21 cellular contexts compared by ENCODE assay signal in genomic region chr1:213507472-213508223, GRCh38.
DNase-seq lines count a peak whose midpoint lies in the region; ATAC-seq and TF ChIP-seq lines count a peak whose summit lies in the region.
"Had no signal": no experiment of that assay in that cellular context is flagged by ENCODE, and none has a peak within 500 bp of the region (broad histone marks: within the 10 kb centered on the region; RNA-seq: fewer than 3 reads in every experiment).

No MANE protein-coding gene starts in this region.

- intact Hi-C loops in left ventricle myocardium superior (cut with micrococcal nuclease), result no loop called here

- TF ChIP-seq CTCF in type B pancreatic cell (conservative IDR thresholded peaks at IDR 0.05), result no peak

- peaks cover 4% of the 10 kb centered on the region for H3K9me3 Mint-ChIP-seq in type B pancreatic cell

- no peak overlapping the region for H3K27ac Mint-ChIP-seq in type B pancreatic cell
- H3K27ac Mint-ChIP-seq: activated naive CD8-positive, alpha-beta T cell treated with anti-CD3 and anti-CD28 coated beads for 36 hours; CD14-positive monocyte; nephron progenitor cell had no signal

- peak; percentile 6 for DNase-seq in ELF-1 (ENCODE audit: low read depth, low spot score)
- DNase-seq in NCI-H1436 treated with DMSO at 0.1 percent for 48 hours (lab: John Stamatoyannopoulos, UW), result peak; percentile 95
- DNase-seq in NCI-H526 treated with DMSO at 0.1 percent for 48 hours (lab: John Stamatoyannopoulos, UW), result peak; percentile 17
- no peak for DNase-seq in left lobe of liver (ENCODE audit: low spot score)
- no peak for DNase-seq in type B pancreatic cell (ENCODE audit: extremely low spot score, unreplicated experiment)
- no peak for DNase-seq in activated gamma-delta T cell treated with Interleukin-2 at 50 U/mL for 16 hours
- no peak for DNase-seq in inferior parietal cortex (ENCODE audit: extremely low spot score)
- no peak for DNase-seq in left ventricle myocardium superior
- DNase-seq: activated naive CD8-positive, alpha-beta T cell treated with anti-CD3 and anti-CD28 coated beads for 36 hours; DMS79 treated with DMSO at 0.1 percent for 48 hours; effector CD4-positive, alpha-beta T cell; esophagus squamous epithelium; left cardiac atrium; midbrain; NCI-H1694; NCI-H524; nephron progenitor cell; OCI-M1; sigmoid colon had no signal

- H3K36me3 Mint-ChIP-seq in type B pancreatic cell, result no peaks in the 10 kb centered on the region
- H3K36me3 Mint-ChIP-seq: activated naive CD8-positive, alpha-beta T cell treated with anti-CD3 and anti-CD28 coated beads for 36 hours; CD14-positive monocyte had no signal

- peak; percentile 47 for ATAC-seq in left lobe of liver
- no peak for ATAC-seq in left ventricle myocardium superior
- ATAC-seq: left cardiac atrium, Right ventricle myocardium inferior had no signal

- no peaks in the 10 kb centered on the region for H3K4me1 Mint-ChIP-seq in type B pancreatic cell (ENCODE audit: unreplicated experiment)
- H3K4me1 Mint-ChIP-seq: activated naive CD8-positive, alpha-beta T cell treated with anti-CD3 and anti-CD28 coated beads for 36 hours; CD14-positive monocyte; nephron progenitor cell had no signal

- no peaks in the 10 kb centered on the region for H3K27me3 Mint-ChIP-seq in type B pancreatic cell

- no peak overlapping the region for H3K4me3 Mint-ChIP-seq in type B pancreatic cell
- H3K4me3 Mint-ChIP-seq: activated naive CD8-positive, alpha-beta T cell treated with anti-CD3 and anti-CD28 coated beads for 36 hours; CD14-positive monocyte; nephron progenitor cell had no signal

Comparison
In these comparisons a context has a peak if more than half of its experiments do, and no peak if none do; other contexts are left out.
1. DNase-seq: peak in ELF-1 (single experiment), NCI-H1436 treated with DMSO at 0.1 percent for 48 hours (single experiment) and NCI-H526 treated with DMSO at 0.1 percent for 48 hours (single experiment); none in left lobe of liver (single experiment), type B pancreatic cell (single experiment), activated gamma-delta T cell treated with Interleukin-2 at 50 U/mL for 16 hours (single experiment), inferior parietal cortex (single experiment) and left ventricle myocardium superior (single experiment).